ENCODE assay signal across 24 cellular contexts in the genomic region with DNA sequence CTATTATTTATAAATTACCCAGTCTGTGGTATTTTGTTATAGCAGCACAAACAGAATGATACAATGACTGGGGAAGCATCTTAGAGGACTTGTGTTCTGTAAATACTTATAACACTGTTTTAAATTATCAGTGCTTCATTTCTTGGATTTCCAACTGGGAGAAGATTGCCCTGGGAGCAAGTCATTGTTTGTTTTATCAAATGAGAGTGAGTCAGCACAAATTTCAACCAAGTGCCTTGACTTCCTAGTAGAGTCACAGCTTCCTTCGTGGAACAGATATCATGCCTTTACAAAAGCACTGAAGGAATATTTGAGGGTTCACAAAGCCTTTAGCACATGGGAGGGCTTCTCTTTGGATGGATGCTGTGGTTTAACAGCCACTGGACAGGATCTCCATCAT.
DNase-seq lines count a peak whose midpoint lies in the region; ATAC-seq, FAIRE-seq and TF ChIP-seq lines count a peak whose summit lies in the region.
"Had no signal": no experiment of that assay in that cellular context is flagged by ENCODE, and none has a peak within 500 bp of the region (broad histone marks: within the 10 kb centered on the region; RNA-seq: fewer than 3 reads in every experiment).

No MANE protein-coding gene starts in this region.

- no CpG with 5 or more reads among the region's 1 CpG for WGBS in IMR-90 (ENCODE audit: extremely low coverage in 2 of 2, insufficient read length in 1 of 2), 2 experiments
- whole genome bisulfite sequencing in K562 (ENCODE audit: insufficient coverage, low coverage, missing lambda C conversion rate), result 0% methylated on average over 1 of the region's 1 CpG

- POLR2A ChIA-PET in activated CD4-positive, alpha-beta T cell treated with anti-CD3 and anti-CD28 coated beads, Interleukin-2, amount 10 ng/mL, durations not matched to agents 7 days and 5 days (lab: Charles Lee), result no interaction called here
- POLR2A ChIA-PET in IMR-90 (lab: Charles Lee; ENCODE audit: unreplicated experiment), result no interaction called here
- POLR2A ChIA-PET in K562 (lab: Yijun Ruan, JAX), result interaction anchor here (0.8 kb wide), 1 partner anchor 359 kb away, joined by 4 read pairs; no protein-coding TSS in a partner anchor

- peak overlapping the region; percentile 82 for H2BK20ac ChIP-seq in IMR-90 (ENCODE audit: low read depth, low read length)

- peaks cover 16% of the 10 kb centered on the region for H3K4me1 Mint-ChIP-seq in activated CD4-positive, alpha-beta T cell treated with anti-CD3 and anti-CD28 coated beads, Interleukin-2, amount 10 ng/mL, durations not matched to agents 24 days and 14 days
- peaks cover 16% of the 10 kb centered on the region for H3K4me1 Mint-ChIP-seq in activated CD4-positive, alpha-beta T cell treated with anti-CD3 and anti-CD28 coated beads, Interleukin-2, amount 10 ng/mL, durations not matched to agents 7 days and 5 days

- H3K9me3 Mint-ChIP-seq in activated CD4-positive, alpha-beta T cell treated with anti-CD3 and anti-CD28 coated beads, Interleukin-2, amount 10 ng/mL, durations not matched to agents 24 days and 14 days, result peaks cover 30% of the 10 kb centered on the region
- peaks cover 21% of the 10 kb centered on the region for H3K9me3 Mint-ChIP-seq in activated CD4-positive, alpha-beta T cell treated with anti-CD3 and anti-CD28 coated beads, Interleukin-2, amount 10 ng/mL, durations not matched to agents 7 days and 5 days

- no peak for TF ChIP-seq POLR2A in IMR-90 (IDR thresholded peaks at IDR 0.05; ENCODE audit: low read depth, low read length)
- TF ChIP-seq POLR2A in K562 (conservative IDR thresholded peaks at IDR 0.05), result no peak

- peak overlapping the region; percentile 43; the same call in 1 of the 2 replicates for H3K14ac ChIP-seq in IMR-90 (replicated peaks; ENCODE audit: low read depth, low read length)

- H4K5ac ChIP-seq in IMR-90 (ENCODE audit: low read depth, low read length), result peak overlapping the region; percentile 59; the same call in 1 of the 2 replicates

- H3K4me3 ChIP-seq in IMR-90 (ENCODE audit: insufficient read depth, low read depth, low read length), result no peak overlapping the region
- no peak overlapping the region for H3K4me3 ChIP-seq in K562
- H3K4me3 ChIP-seq in fibroblast of pulmonary artery (replicated peaks; ENCODE audit: low read depth, low read length), result no peak overlapping the region
- H3K4me3 ChIP-seq: dorsolateral prefrontal cortex, GM12878, hepatocyte, left ventricle myocardium inferior had no signal

- H4K91ac ChIP-seq in IMR-90 (ENCODE audit: insufficient read depth, low read depth, low read length), result peak overlapping the region; percentile 43; the same call in 1 of the 2 replicates

- H3K9ac ChIP-seq in IMR-90 (ENCODE audit: low read depth, low read length), result no peak overlapping the region
- H3K9ac ChIP-seq in K562 (ENCODE audit: insufficient read depth in 1 of 2, low read depth in 2 of 2, low read length in 2 of 2), result no peak overlapping the region

- no peak overlapping the region for H2AK5ac ChIP-seq in IMR-90 (ENCODE audit: low read depth, low read length)

- peaks cover 2% of the 10 kb centered on the region for H3K4me1 ChIP-seq in IMR-90 (ENCODE audit: control insufficient read depth, insufficient read depth, low read length)
- H3K4me1 ChIP-seq in K562 (replicated peaks in 1 of 2; ENCODE audit: control insufficient read depth in 2 of 2, insufficient read depth in 2 of 2, low read length in 2 of 2), result peaks cover 0 to 17% of the 10 kb centered on the region in 2 experiments; a peak in 3 of 5 replicates
- H3K4me1 ChIP-seq: BE2C, left ventricle myocardium inferior had no signal

- intact Hi-C loops in activated CD4-positive, alpha-beta T cell treated with anti-CD3 and anti-CD28 coated beads, Interleukin-2, amount 10 ng/mL, durations not matched to agents 24 days and 14 days (cut with micrococcal nuclease), result no loop called here
- intact Hi-C loops in IMR-90 (cut with micrococcal nuclease), result no loop called here
- intact Hi-C loops in K562 (cut with micrococcal nuclease), result no loop called here

- H3K56ac ChIP-seq in IMR-90 (ENCODE audit: extremely low read depth, insufficient read depth, low read length), result no peak overlapping the region

- no peaks in the 10 kb centered on the region for H3K27me3 Mint-ChIP-seq in activated CD4-positive, alpha-beta T cell treated with anti-CD3 and anti-CD28 coated beads, Interleukin-2, amount 10 ng/mL, durations not matched to agents 24 days and 14 days
- H3K27me3 Mint-ChIP-seq in activated CD4-positive, alpha-beta T cell treated with anti-CD3 and anti-CD28 coated beads, Interleukin-2, amount 10 ng/mL, durations not matched to agents 7 days and 5 days, result peaks cover 13% of the 10 kb centered on the region

- TF ChIP-seq EP300 in K562 (IDR thresholded peaks at IDR 0.05; ENCODE audit: low read length), result no peak

- peak; percentile 37 for FAIRE-seq in K562 (lab: Jason Lieb, UNC)
- FAIRE-seq: A204.1, GM12878 had no signal

- peak overlapping the region; percentile 7 for H3K4me3 Mint-ChIP-seq in activated CD4-positive, alpha-beta T cell treated with anti-CD3 and anti-CD28 coated beads, Interleukin-2, amount 10 ng/mL, durations not matched to agents 24 days and 14 days
- H3K4me3 Mint-ChIP-seq in activated CD4-positive, alpha-beta T cell treated with anti-CD3 and anti-CD28 coated beads, Interleukin-2, amount 10 ng/mL, durations not matched to agents 7 days and 5 days, result no peak overlapping the region

- ATAC-seq in IMR-90 (ENCODE audit: low read depth), result peak; percentile 56; the same call in 1 of the 2 replicates
- no peak for ATAC-seq in K562
- ATAC-seq in GM21576 (IDR thresholded peaks at IDR 0.05; ENCODE audit: unreplicated experiment), result no peak

- peak overlapping the region; percentile 58; the same call in 1 of the 2 replicates for H3K23ac ChIP-seq in IMR-90 (ENCODE audit: low read depth, low read length)

- H3K36me3 ChIP-seq in IMR-90 (ENCODE audit: control insufficient read depth, insufficient read depth, low read length) (no peaks in the 10 kb centered on the region), K562 (ENCODE audit: control insufficient read depth, insufficient read depth, low read length) (no peaks in the 10 kb centered on the region)
- H3K36me3 ChIP-seq: BE2C, left ventricle myocardium inferior had no signal

- peaks cover 36% of the 10 kb centered on the region for H3K36me3 Mint-ChIP-seq in activated CD4-positive, alpha-beta T cell treated with anti-CD3 and anti-CD28 coated beads, Interleukin-2, amount 10 ng/mL, durations not matched to agents 24 days and 14 days (ENCODE audit: low read depth)
- H3K36me3 Mint-ChIP-seq in activated CD4-positive, alpha-beta T cell treated with anti-CD3 and anti-CD28 coated beads, Interleukin-2, amount 10 ng/mL, durations not matched to agents 7 days and 5 days (ENCODE audit: low read depth), result peaks cover 22% of the 10 kb centered on the region

- TF ChIP-seq RAD21 in IMR-90 (IDR thresholded peaks at IDR 0.05; ENCODE audit: low read length) (no peak), K562 (CRISPR knock-in tag; conservative IDR thresholded peaks at IDR 0.05 in 1 of 2, IDR thresholded peaks at IDR 0.05 in 1 of 2) (no peak)

- no peak overlapping the region; the same call in 2 of the 3 replicates for H2BK15ac ChIP-seq in IMR-90 (ENCODE audit: low read depth, low read length)

- H3K27me3 ChIP-seq in IMR-90 (ENCODE audit: control insufficient read depth, insufficient read depth, low read length), result no peaks in the 10 kb centered on the region
- no peaks in the 10 kb centered on the region for H3K27me3 ChIP-seq in K562 (ENCODE audit: control insufficient read depth in 2 of 2, insufficient read depth in 2 of 2, low read length in 2 of 2)
- H3K27me3 ChIP-seq: BE2C, dorsolateral prefrontal cortex, hepatocyte had no signal

- TF ChIP-seq CTCF in IMR-90 (conservative IDR thresholded peaks at IDR 0.05; ENCODE audit: low read depth, low read length) (no peak), K562 (IDR thresholded peaks at IDR 0.05 in 2 of 3, conservative IDR thresholded peaks at IDR 0.05 in 1 of 3; ENCODE audit: insufficient read depth in 2 of 3, low read depth in 1 of 3, low read length in 3 of 3) (no peak), fibroblast of pulmonary artery (IDR thresholded peaks at IDR 0.05; ENCODE audit: low read length, missing control alignments) (no peak)

- H2BK120ac ChIP-seq in IMR-90 (ENCODE audit: low read depth, low read length), result peak overlapping the region; percentile 80

- CTCF ChIA-PET in activated CD4-positive, alpha-beta T cell treated with anti-CD3 and anti-CD28 coated beads, Interleukin-2, amount 10 ng/mL, durations not matched to agents 7 days and 5 days (lab: Charles Lee), result interaction anchor here (1.4 to 1.5 kb wide), 3 partner anchors 8 to 35 kb away, joined by 3 to 4 read pairs (median 3); no protein-coding TSS in a partner anchor
- CTCF ChIA-PET in IMR-90 (lab: Yijun Ruan, JAX) (no interaction called here), K562 (lab: Yijun Ruan, JAX; ENCODE audit: low intra/inter-chr PET ratio) (no interaction called here)

- H3K79me2 ChIP-seq in K562 (ENCODE audit: control insufficient read depth, insufficient read depth, low read length), result no peaks in the 10 kb centered on the region
- H3K79me2 ChIP-seq: hepatocyte had no signal

- dilution Hi-C loops in IMR-90 (cut with HindIII; ENCODE audit: low sequenced_read_pairs, unreplicated experiment), result no loop called here

- no peak for DNase-seq in activated CD4-positive, alpha-beta T cell treated with anti-CD3 and anti-CD28 coated beads, Interleukin-2, amount 10 ng/mL, durations not matched to agents 24 days and 14 days
- DNase-seq in activated CD4-positive, alpha-beta T cell treated with anti-CD3 and anti-CD28 coated beads, Interleukin-2, amount 10 ng/mL, durations not matched to agents 7 days and 5 days, result no peak
- DNase-seq in IMR-90 (peak; percentile 60), K562 (ENCODE audit: extremely low read depth in 1 of 4, low spot score in 3 of 4) (peak in 2 of 4 experiments; percentile 6 to 47), fibroblast of pulmonary artery (ENCODE audit: low read depth) (peak; percentile 59), glomerular visceral epithelial cell (ENCODE audit: extremely low spot score) (no peak), globus pallidus (ENCODE audit: low spot score) (no peak)
- DNase-seq: amniotic stem cell, BE2C, COR-L47, DMS79 treated with DMSO at 0.1 percent for 48 hours, dorsolateral prefrontal cortex, foreskin melanocyte, H7, left ventricle myocardium inferior, NCI-H1092, NCI-H187, NCI-H526 treated with DMSO at 0.1 percent for 48 hours, occipital lobe, RPMI8226 had no signal

- no peak overlapping the region for H3K27ac ChIP-seq in IMR-90 (ENCODE audit: insufficient read depth, low read length)
- H3K27ac ChIP-seq in K562 (ENCODE audit: extremely low read depth, low read depth, low read length), result peak overlapping the region; percentile 53; the same call in 2 of the 3 replicates
- H3K27ac ChIP-seq: dorsolateral prefrontal cortex, hepatocyte, left ventricle myocardium inferior had no signal

- peak overlapping the region in 1 of 2 experiments; percentile 67; a peak in 2 of 4 replicates for H4K8ac ChIP-seq in IMR-90 (ENCODE audit: low read depth in 2 of 2, low read length in 2 of 2)

- peak overlapping the region; percentile 67; the same call in 1 of the 2 replicates for H3K4ac ChIP-seq in IMR-90 (ENCODE audit: low read depth, low read length)

- in situ Hi-C loops in IMR-90 (cut with MboI; ENCODE audit: low sequenced_read_pairs), result no loop called here
- in situ Hi-C loops in K562 (cut with MboI), result no loop called here

- H4K20me1 ChIP-seq in IMR-90 (ENCODE audit: insufficient read depth, low read length) (no peaks in the 10 kb centered on the region), K562 (replicated peaks; ENCODE audit: control insufficient read depth, insufficient read depth, low read length) (no peaks in the 10 kb centered on the region)

- no peaks in the 10 kb centered on the region for H3K79me1 ChIP-seq in IMR-90 (ENCODE audit: low read depth in 1 of 2, low read length in 2 of 2)

- peak overlapping the region; percentile 87; the same call in 1 of the 2 replicates for H3K18ac ChIP-seq in IMR-90 (ENCODE audit: low read depth, low read length)

- no peak overlapping the region for H2AK9ac ChIP-seq in IMR-90 (replicated peaks; ENCODE audit: low read depth, low read length, poor library complexity)

- BruUV-seq in IMR-90 (replicated peaks; lab: Mats Ljungman, UMichigan) (no TSS peak), K562 (replicated peaks; lab: Mats Ljungman, UMichigan) (no TSS peak)

- peak overlapping the region; percentile 24 for H2AFZ ChIP-seq in IMR-90 (replicated peaks; ENCODE audit: low read length, poor library complexity)
- H2AFZ ChIP-seq in K562 (ENCODE audit: low read depth, low read length), result 0 out of 2 replicates have a peak overlapping the region, but pooled peaks have one; percentile 39
- H2AFZ ChIP-seq: hepatocyte had no signal

- H3K9me1 ChIP-seq in IMR-90 (ENCODE audit: insufficient read depth, low read length) (0 out of 2 replicates have a peak, but pooled peaks cover 2% of the 10 kb centered on the region), K562 (ENCODE audit: control insufficient read depth, insufficient read depth, low read length) (no peaks in the 10 kb centered on the region)

- no peak overlapping the region for H3K4me2 ChIP-seq in IMR-90 (ENCODE audit: low read depth, low read length)
- H3K4me2 ChIP-seq in K562 (ENCODE audit: insufficient read depth, low read length), result 0 out of 2 replicates have a peak overlapping the region, but pooled peaks have one; percentile 5
- H3K4me2 ChIP-seq: hepatocyte had no signal

- peaks cover 5% of the 10 kb centered on the region; the same call in 1 of the 2 replicates for H3K9me3 ChIP-seq in IMR-90 (ENCODE audit: control insufficient read depth, insufficient read depth, low read length)
- no peaks in the 10 kb centered on the region; the same call in 1 of the 2 replicates for H3K9me3 ChIP-seq in K562 (replicated peaks; ENCODE audit: control insufficient read depth, insufficient read depth, low read depth, low read length)
- H3K9me3 ChIP-seq: BE2C had no signal

- peak overlapping the region; percentile 4 for H2BK5ac ChIP-seq in IMR-90 (ENCODE audit: low read depth, low read length, poor library complexity, severe bottlenecking)

- H3K27ac Mint-ChIP-seq in activated CD4-positive, alpha-beta T cell treated with anti-CD3 and anti-CD28 coated beads, Interleukin-2, amount 10 ng/mL, durations not matched to agents 24 days and 14 days, result no peak overlapping the region
- H3K27ac Mint-ChIP-seq in activated CD4-positive, alpha-beta T cell treated with anti-CD3 and anti-CD28 coated beads, Interleukin-2, amount 10 ng/mL, durations not matched to agents 7 days and 5 days, result no peak overlapping the region

Comparison
In these comparisons a context has a peak if more than half of its experiments do, and no peak if none do; other contexts are left out.
1. DNase-seq: peak in IMR-90 (single experiment) and fibroblast of pulmonary artery (single experiment); none in activated CD4-positive, alpha-beta T cell treated with anti-CD3 and anti-CD28 coated beads, Interleukin-2, amount 10 ng/mL, durations not matched to agents 24 days and 14 days (single experiment), activated CD4-positive, alpha-beta T cell treated with anti-CD3 and anti-CD28 coated beads, Interleukin-2, amount 10 ng/mL, durations not matched to agents 7 days and 5 days (single experiment), glomerular visceral epithelial cell (single experiment) and globus pallidus (single experiment).